Comparison of ENCODE assay signal across 1 cellular context in genomic region chr17:45293413-45294211, GRCh38.
TF ChIP-seq lines count a peak whose summit lies in the region.

No MANE protein-coding gene starts in this region.

TF ChIP-seq in A549, 52 proteins besides CTCF, POLR2A, EP300 and RAD21 (continued from another document):
- TF ChIP-seq HOXB13 (CRISPR knock-in tag; IDR thresholded peaks at IDR 0.05; ENCODE audit: low read depth) (0 out of 2 replicates have a peak, but pooled peaks have one; percentile 24), JUN (IDR thresholded peaks at IDR 0.05) (peak; percentile 77 to 79; a peak in 4 of 5 replicates)
